ENCODE assay signal across 20 cellular contexts in genomic region chr9:121876212-121876611, GRCh38.
"Had no signal": no experiment of that assay in that cellular context is flagged by ENCODE, and none has a peak within 500 bp of the region (broad histone marks: within the 10 kb centered on the region; RNA-seq: fewer than 3 reads in every experiment).

No MANE protein-coding gene starts in this region.

- H3K9me3 ChIP-seq: colonic mucosa, lower lobe of right lung, suprapubic skin, transverse colon, uterus had no signal

- DNase-seq: activated CD4-positive, alpha-beta T cell treated with anti-CD3 and anti-CD28 coated beads, Interleukin-2, amount 10 ng/mL, durations not matched to agents 7 days and 5 days; activated CD8-positive, alpha-beta T cell treated with anti-CD3 and anti-CD28 coated beads, Interleukin-2, amount 10 ng/mL, durations not matched to agents 7 days and 5 days; activated naive CD4-positive, alpha-beta T cell treated with anti-CD3 and anti-CD28 coated beads for 36 hours; activated T-cell treated with anti-CD3 and anti-CD28 coated beads, Interleukin-2, amount 50 U/mL, for 24 hours; central memory CD4-positive, alpha-beta T cell; colonic mucosa; immature natural killer cell; lower lobe of right lung; nucleus accumbens; right cardiac atrium; stimulated activated naive CD8-positive, alpha-beta T cell treated with anti-CD3 and anti-CD28 coated beads, Interleukin-15, amount 100 ng/mL, for 72 hours; transverse colon; uterus had no signal

- ATAC-seq: activated CD4-positive, CD25-positive, alpha-beta regulatory T cell treated with anti-CD3 and anti-CD28 coated beads, Interleukin-2, amount 50 U/mL, for 24 hours; activated CD8-positive, alpha-beta T cell treated with anti-CD3 and anti-CD28 coated beads, Interleukin-2, amount 10 ng/mL, durations not matched to agents 7 days and 5 days; esophagus mucosa; lower lobe of right lung; stimulated activated naive CD8-positive, alpha-beta T cell treated with anti-CD3 and anti-CD28 coated beads, Interleukin-15, amount 100 ng/mL, for 72 hours had no signal

- H3K4me1 ChIP-seq: colonic mucosa, lower lobe of right lung, suprapubic skin, transverse colon, uterus had no signal

- H3K27me3 Mint-ChIP-seq: activated CD4-positive, alpha-beta T cell treated with anti-CD3 and anti-CD28 coated beads, Interleukin-2, amount 10 ng/mL, durations not matched to agents 7 days and 5 days; activated T-cell treated with anti-CD3 and anti-CD28 coated beads, Interleukin-2, amount 50 U/mL, for 24 hours; stimulated activated naive CD8-positive, alpha-beta T cell treated with anti-CD3 and anti-CD28 coated beads, Interleukin-15, amount 100 ng/mL, for 72 hours had no signal

- H3K27ac ChIP-seq: brain microvascular endothelial cell, colonic mucosa, lower lobe of right lung, suprapubic skin, transverse colon, uterus had no signal

- H3K9me3 Mint-ChIP-seq: activated CD4-positive, alpha-beta T cell treated with anti-CD3 and anti-CD28 coated beads, Interleukin-2, amount 10 ng/mL, durations not matched to agents 7 days and 5 days; activated naive CD4-positive, alpha-beta T cell treated with anti-CD3 and anti-CD28 coated beads for 36 hours; activated T-cell treated with anti-CD3 and anti-CD28 coated beads, Interleukin-2, amount 50 U/mL, for 24 hours; activated T-helper 2 cell treated with anti-CD3 and anti-CD28 coated beads, Interferon-gamma antibody, Interleukin-2, Interleukin-4, amounts not matched to agents 10 μg/mL and 5 μg/mL and 100 μg/mL, durations not matched to agents 14 hours and 24 hours and 36 hours; immature natural killer cell; mesothelial cell of epicardium; natural killer cell treated with Interleukin-12 subunit alpha and Interleukin-12 subunit beta and Interleukin-15 and Interleukin-18, amount 100 ng/mL, for 72 hours; stimulated activated naive CD8-positive, alpha-beta T cell treated with anti-CD3 and anti-CD28 coated beads, Interleukin-15, amount 100 ng/mL, for 72 hours had no signal

- H3K4me3 Mint-ChIP-seq: activated CD4-positive, alpha-beta T cell treated with anti-CD3 and anti-CD28 coated beads, Interleukin-2, amount 10 ng/mL, durations not matched to agents 7 days and 5 days; activated CD8-positive, alpha-beta T cell treated with anti-CD3 and anti-CD28 coated beads, Interleukin-2, amount 10 ng/mL, durations not matched to agents 7 days and 5 days; activated naive CD4-positive, alpha-beta T cell treated with anti-CD3 and anti-CD28 coated beads for 36 hours; activated T-cell treated with anti-CD3 and anti-CD28 coated beads, Interleukin-2, amount 50 U/mL, for 24 hours; immature natural killer cell; mesothelial cell of epicardium; natural killer cell treated with Interleukin-12 subunit alpha and Interleukin-12 subunit beta and Interleukin-15 and Interleukin-18, amount 100 ng/mL, for 72 hours; stimulated activated naive CD8-positive, alpha-beta T cell treated with anti-CD3 and anti-CD28 coated beads, Interleukin-15, amount 100 ng/mL, for 72 hours had no signal

- H3K27ac Mint-ChIP-seq: activated CD4-positive, alpha-beta T cell treated with anti-CD3 and anti-CD28 coated beads, Interleukin-2, amount 10 ng/mL, durations not matched to agents 7 days and 5 days; activated CD8-positive, alpha-beta T cell treated with anti-CD3 and anti-CD28 coated beads, Interleukin-2, amount 10 ng/mL, durations not matched to agents 7 days and 5 days; activated naive CD4-positive, alpha-beta T cell treated with anti-CD3 and anti-CD28 coated beads for 36 hours; activated T-cell treated with anti-CD3 and anti-CD28 coated beads, Interleukin-2, amount 50 U/mL, for 24 hours; activated T-helper 2 cell treated with anti-CD3 and anti-CD28 coated beads, Interferon-gamma antibody, Interleukin-2, Interleukin-4, amounts not matched to agents 10 μg/mL and 5 μg/mL and 100 μg/mL, durations not matched to agents 14 hours and 24 hours and 36 hours; immature natural killer cell; mesothelial cell of epicardium; natural killer cell treated with Interleukin-12 subunit alpha and Interleukin-12 subunit beta and Interleukin-15 and Interleukin-18, amount 100 ng/mL, for 72 hours; stimulated activated naive CD8-positive, alpha-beta T cell treated with anti-CD3 and anti-CD28 coated beads, Interleukin-15, amount 100 ng/mL, for 72 hours had no signal

- H3K27me3 ChIP-seq: brain microvascular endothelial cell, colonic mucosa, suprapubic skin, transverse colon, uterus had no signal

- H3K36me3 ChIP-seq: brain microvascular endothelial cell, colonic mucosa, lower lobe of right lung, suprapubic skin, transverse colon, uterus had no signal

- H3K36me3 Mint-ChIP-seq: mesothelial cell of epicardium; natural killer cell treated with Interleukin-12 subunit alpha and Interleukin-12 subunit beta and Interleukin-15 and Interleukin-18, amount 100 ng/mL, for 72 hours had no signal

- H3K4me1 Mint-ChIP-seq: activated CD4-positive, alpha-beta T cell treated with anti-CD3 and anti-CD28 coated beads, Interleukin-2, amount 10 ng/mL, durations not matched to agents 7 days and 5 days; immature natural killer cell; mesothelial cell of epicardium; stimulated activated naive CD8-positive, alpha-beta T cell treated with anti-CD3 and anti-CD28 coated beads, Interleukin-15, amount 100 ng/mL, for 72 hours had no signal

- H3K4me3 ChIP-seq: colonic mucosa, lower lobe of right lung, suprapubic skin, transverse colon, uterus had no signal
